1 cellular context compared by ENCODE assay signal in genomic region chr6:42075159-42075838, GRCh38.
TF ChIP-seq lines count a peak whose summit lies in the region.

No MANE protein-coding gene starts in this region.

TF ChIP-seq in HepG2, 621 proteins besides CTCF, POLR2A, EP300 and RAD21 (continued from another document and continues in another):
- no peak for TF ChIP-seq PRDM10 (CRISPR knock-in tag; IDR thresholded peaks at IDR 0.05; ENCODE audit: low read depth)
- TF ChIP-seq ZNF20 (CRISPR knock-in tag; IDR thresholded peaks at IDR 0.05): no peak
- TF ChIP-seq, protein P1, sequence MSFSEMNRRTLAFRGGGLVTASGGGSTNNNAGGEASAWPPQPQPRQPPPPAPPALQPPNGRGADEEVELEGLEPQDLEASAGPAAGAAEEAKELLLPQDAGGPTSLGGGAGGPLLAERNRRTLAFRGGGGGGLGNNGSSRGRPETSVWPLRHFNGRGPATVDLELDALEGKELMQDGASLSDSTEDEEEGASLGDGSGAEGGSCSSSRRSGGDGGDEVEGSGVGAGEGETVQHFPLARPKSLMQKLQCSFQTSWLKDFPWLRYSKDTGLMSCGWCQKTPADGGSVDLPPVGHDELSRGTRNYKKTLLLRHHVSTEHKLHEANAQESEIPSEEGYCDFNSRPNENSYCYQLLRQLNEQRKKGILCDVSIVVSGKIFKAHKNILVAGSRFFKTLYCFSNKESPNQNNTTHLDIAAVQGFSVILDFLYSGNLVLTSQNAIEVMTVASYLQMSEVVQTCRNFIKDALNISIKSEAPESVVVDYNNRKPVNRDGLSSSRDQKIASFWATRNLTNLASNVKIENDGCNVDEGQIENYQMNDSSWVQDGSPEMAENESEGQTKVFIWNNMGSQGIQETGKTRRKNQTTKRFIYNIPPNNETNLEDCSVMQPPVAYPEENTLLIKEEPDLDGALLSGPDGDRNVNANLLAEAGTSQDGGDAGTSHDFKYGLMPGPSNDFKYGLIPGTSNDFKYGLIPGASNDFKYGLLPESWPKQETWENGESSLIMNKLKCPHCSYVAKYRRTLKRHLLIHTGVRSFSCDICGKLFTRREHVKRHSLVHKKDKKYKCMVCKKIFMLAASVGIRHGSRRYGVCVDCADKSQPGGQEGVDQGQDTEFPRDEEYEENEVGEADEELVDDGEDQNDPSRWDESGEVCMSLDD (CRISPR knock-in tag; IDR thresholded peaks at IDR 0.05; ENCODE audit: borderline replicate concordance): no peak
- TF ChIP-seq MAFG (CRISPR knock-in tag; IDR thresholded peaks at IDR 0.05): no peak
- TF ChIP-seq, protein P2, sequence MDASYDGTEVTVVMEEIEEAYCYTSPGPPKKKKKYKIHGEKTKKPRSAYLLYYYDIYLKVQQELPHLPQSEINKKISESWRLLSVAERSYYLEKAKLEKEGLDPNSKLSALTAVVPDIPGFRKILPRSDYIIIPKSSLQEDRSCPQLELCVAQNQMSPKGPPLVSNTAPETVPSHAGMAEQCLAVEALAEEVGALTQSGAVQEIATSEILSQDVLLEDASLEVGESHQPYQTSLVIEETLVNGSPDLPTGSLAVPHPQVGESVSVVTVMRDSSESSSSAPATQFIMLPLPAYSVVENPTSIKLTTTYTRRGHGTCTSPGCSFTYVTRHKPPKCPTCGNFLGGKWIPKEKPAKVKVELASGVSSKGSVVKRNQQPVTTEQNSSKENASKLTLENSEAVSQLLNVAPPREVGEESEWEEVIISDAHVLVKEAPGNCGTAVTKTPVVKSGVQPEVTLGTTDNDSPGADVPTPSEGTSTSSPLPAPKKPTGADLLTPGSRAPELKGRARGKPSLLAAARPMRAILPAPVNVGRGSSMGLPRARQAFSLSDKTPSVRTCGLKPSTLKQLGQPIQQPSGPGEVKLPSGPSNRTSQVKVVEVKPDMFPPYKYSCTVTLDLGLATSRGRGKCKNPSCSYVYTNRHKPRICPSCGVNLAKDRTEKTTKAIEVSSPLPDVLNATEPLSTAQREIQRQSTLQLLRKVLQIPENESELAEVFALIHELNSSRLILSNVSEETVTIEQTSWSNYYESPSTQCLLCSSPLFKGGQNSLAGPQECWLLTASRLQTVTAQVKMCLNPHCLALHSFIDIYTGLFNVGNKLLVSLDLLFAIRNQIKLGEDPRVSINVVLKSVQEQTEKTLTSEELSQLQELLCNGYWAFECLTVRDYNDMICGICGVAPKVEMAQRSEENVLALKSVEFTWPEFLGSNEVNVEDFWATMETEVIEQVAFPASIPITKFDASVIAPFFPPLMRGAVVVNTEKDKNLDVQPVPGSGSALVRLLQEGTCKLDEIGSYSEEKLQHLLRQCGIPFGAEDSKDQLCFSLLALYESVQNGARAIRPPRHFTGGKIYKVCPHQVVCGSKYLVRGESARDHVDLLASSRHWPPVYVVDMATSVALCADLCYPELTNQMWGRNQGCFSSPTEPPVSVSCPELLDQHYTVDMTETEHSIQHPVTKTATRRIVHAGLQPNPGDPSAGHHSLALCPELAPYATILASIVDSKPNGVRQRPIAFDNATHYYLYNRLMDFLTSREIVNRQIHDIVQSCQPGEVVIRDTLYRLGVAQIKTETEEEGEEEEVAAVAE (CRISPR knock-in tag; IDR thresholded peaks at IDR 0.05; ENCODE audit: borderline replicate concordance): peak; percentile 54; the same call in 1 of the 2 replicates
- TF ChIP-seq ZNF446 (CRISPR knock-in tag; IDR thresholded peaks at IDR 0.05): no peak
- no peak for TF ChIP-seq ZNF660 (CRISPR knock-in tag; IDR thresholded peaks at IDR 0.05; ENCODE audit: borderline replicate concordance, low read depth)
- no peak for TF ChIP-seq HIVEP1 (CRISPR knock-in tag; IDR thresholded peaks at IDR 0.05)
- TF ChIP-seq ZNF713 (CRISPR knock-in tag; IDR thresholded peaks at IDR 0.05): no peak
- no peak for TF ChIP-seq CBX1 (IDR thresholded peaks at IDR 0.05; ENCODE audit: low read depth)
- no peak for TF ChIP-seq NFIC (IDR thresholded peaks at IDR 0.05; ENCODE audit: low read length)
- no peak for TF ChIP-seq NR1H2 (CRISPR knock-in tag; IDR thresholded peaks at IDR 0.05; ENCODE audit: borderline replicate concordance, low read depth)
- TF ChIP-seq ZNF788 (CRISPR knock-in tag; IDR thresholded peaks at IDR 0.05; ENCODE audit: borderline replicate concordance): peak; percentile 59; the same call in 1 of the 2 replicates
- no peak for TF ChIP-seq ZNF703 (CRISPR knock-in tag; IDR thresholded peaks at IDR 0.05; ENCODE audit: borderline replicate concordance)
- TF ChIP-seq GTF3A (CRISPR knock-in tag; conservative IDR thresholded peaks at IDR 0.05): no peak
- TF ChIP-seq RBM39 (IDR thresholded peaks at IDR 0.05; ENCODE audit: low read depth, low read length, poor library complexity, severe bottlenecking): no peak
- TF ChIP-seq, protein P3, sequence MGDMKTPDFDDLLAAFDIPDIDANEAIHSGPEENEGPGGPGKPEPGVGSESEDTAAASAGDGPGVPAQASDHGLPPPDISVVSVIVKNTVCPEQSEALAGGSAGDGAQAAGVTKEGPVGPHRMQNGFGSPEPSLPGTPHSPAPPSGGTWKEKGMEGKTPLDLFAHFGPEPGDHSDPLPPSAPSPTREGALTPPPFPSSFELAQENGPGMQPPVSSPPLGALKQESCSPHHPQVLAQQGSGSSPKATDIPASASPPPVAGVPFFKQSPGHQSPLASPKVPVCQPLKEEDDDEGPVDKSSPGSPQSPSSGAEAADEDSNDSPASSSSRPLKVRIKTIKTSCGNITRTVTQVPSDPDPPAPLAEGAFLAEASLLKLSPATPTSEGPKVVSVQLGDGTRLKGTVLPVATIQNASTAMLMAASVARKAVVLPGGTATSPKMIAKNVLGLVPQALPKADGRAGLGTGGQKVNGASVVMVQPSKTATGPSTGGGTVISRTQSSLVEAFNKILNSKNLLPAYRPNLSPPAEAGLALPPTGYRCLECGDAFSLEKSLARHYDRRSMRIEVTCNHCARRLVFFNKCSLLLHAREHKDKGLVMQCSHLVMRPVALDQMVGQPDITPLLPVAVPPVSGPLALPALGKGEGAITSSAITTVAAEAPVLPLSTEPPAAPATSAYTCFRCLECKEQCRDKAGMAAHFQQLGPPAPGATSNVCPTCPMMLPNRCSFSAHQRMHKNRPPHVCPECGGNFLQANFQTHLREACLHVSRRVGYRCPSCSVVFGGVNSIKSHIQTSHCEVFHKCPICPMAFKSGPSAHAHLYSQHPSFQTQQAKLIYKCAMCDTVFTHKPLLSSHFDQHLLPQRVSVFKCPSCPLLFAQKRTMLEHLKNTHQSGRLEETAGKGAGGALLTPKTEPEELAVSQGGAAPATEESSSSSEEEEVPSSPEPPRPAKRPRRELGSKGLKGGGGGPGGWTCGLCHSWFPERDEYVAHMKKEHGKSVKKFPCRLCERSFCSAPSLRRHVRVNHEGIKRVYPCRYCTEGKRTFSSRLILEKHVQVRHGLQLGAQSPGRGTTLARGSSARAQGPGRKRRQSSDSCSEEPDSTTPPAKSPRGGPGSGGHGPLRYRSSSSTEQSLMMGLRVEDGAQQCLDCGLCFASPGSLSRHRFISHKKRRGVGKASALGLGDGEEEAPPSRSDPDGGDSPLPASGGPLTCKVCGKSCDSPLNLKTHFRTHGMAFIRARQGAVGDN (CRISPR knock-in tag; IDR thresholded peaks at IDR 0.05): no peak
- TF ChIP-seq ZNF549 (CRISPR knock-in tag; IDR thresholded peaks at IDR 0.05): no peak
- TF ChIP-seq, protein P4, sequence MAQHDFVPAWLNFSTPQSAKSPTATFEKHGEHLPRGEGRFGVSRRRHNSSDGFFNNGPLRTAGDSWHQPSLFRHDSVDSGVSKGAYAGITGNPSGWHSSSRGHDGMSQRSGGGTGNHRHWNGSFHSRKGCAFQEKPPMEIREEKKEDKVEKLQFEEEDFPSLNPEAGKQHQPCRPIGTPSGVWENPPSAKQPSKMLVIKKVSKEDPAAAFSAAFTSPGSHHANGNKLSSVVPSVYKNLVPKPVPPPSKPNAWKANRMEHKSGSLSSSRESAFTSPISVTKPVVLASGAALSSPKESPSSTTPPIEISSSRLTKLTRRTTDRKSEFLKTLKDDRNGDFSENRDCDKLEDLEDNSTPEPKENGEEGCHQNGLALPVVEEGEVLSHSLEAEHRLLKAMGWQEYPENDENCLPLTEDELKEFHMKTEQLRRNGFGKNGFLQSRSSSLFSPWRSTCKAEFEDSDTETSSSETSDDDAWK (CRISPR knock-in tag; IDR thresholded peaks at IDR 0.05): no peak
- TF ChIP-seq ZNF3 (CRISPR knock-in tag; IDR thresholded peaks at IDR 0.05): peak; percentile 74
- no peak for TF ChIP-seq ZNF510 (CRISPR knock-in tag; IDR thresholded peaks at IDR 0.05; ENCODE audit: low read depth)
- no peak for TF ChIP-seq CC2D1A (CRISPR knock-in tag; IDR thresholded peaks at IDR 0.05)
- TF ChIP-seq TGIF2 (CRISPR knock-in tag; IDR thresholded peaks at IDR 0.05): no peak
- no peak for TF ChIP-seq ZBTB37 (CRISPR knock-in tag; IDR thresholded peaks at IDR 0.05)
- no peak for TF ChIP-seq KLF16 (CRISPR knock-in tag; IDR thresholded peaks at IDR 0.05)
- TF ChIP-seq SMC3 (IDR thresholded peaks at IDR 0.05; ENCODE audit: low read length): peak; percentile 100
- no peak for TF ChIP-seq DR1 (CRISPR knock-in tag; IDR thresholded peaks at IDR 0.05)
- TF ChIP-seq ZNF143 (CRISPR knock-in tag; IDR thresholded peaks at IDR 0.05): no peak
- TF ChIP-seq CAMTA2 (CRISPR knock-in tag; IDR thresholded peaks at IDR 0.05; ENCODE audit: borderline replicate concordance): no peak
- TF ChIP-seq HDAC1 (CRISPR knock-in tag; IDR thresholded peaks at IDR 0.05): no peak
- TF ChIP-seq LCORL (IDR thresholded peaks at IDR 0.05): no peak
- no peak for TF ChIP-seq LCORL (CRISPR knock-in tag; IDR thresholded peaks at IDR 0.05)
- TF ChIP-seq RFXAP (CRISPR knock-in tag; IDR thresholded peaks at IDR 0.05; ENCODE audit: borderline replicate concordance): no peak
- TF ChIP-seq ZNF18 (CRISPR knock-in tag; IDR thresholded peaks at IDR 0.05; ENCODE audit: insufficient replicate concordance): no peak
- no peak for TF ChIP-seq TEAD2 (CRISPR knock-in tag; IDR thresholded peaks at IDR 0.05)
- TF ChIP-seq ZNF652 (CRISPR knock-in tag; IDR thresholded peaks at IDR 0.05; ENCODE audit: borderline replicate concordance, low read depth): no peak
- TF ChIP-seq ATRX (CRISPR knock-in tag; IDR thresholded peaks at IDR 0.05; ENCODE audit: borderline replicate concordance): no peak
- no peak for TF ChIP-seq ZSCAN25 (CRISPR knock-in tag; IDR thresholded peaks at IDR 0.05)
- no peak for TF ChIP-seq KDM5A (IDR thresholded peaks at IDR 0.05; ENCODE audit: borderline replicate concordance, low read length)
- no peak for TF ChIP-seq GPN1 (CRISPR knock-in tag; IDR thresholded peaks at IDR 0.05; ENCODE audit: borderline replicate concordance)
- TF ChIP-seq HES4 (CRISPR knock-in tag; IDR thresholded peaks at IDR 0.05; ENCODE audit: borderline replicate concordance): no peak
- TF ChIP-seq, protein P5, sequence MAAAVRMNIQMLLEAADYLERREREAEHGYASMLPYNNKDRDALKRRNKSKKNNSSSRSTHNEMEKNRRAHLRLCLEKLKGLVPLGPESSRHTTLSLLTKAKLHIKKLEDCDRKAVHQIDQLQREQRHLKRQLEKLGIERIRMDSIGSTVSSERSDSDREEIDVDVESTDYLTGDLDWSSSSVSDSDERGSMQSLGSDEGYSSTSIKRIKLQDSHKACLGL (CRISPR knock-in tag; IDR thresholded peaks at IDR 0.05): no peak
- TF ChIP-seq, protein P6, sequence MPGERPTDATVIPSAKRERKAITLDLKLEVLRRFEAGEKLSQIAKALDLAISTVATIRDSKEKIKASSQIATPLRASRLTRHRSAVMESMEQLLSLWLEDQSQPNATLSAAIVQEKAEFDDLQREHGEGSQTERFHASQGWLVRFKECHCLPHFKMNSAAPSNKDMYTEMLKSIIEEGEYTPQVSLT (CRISPR knock-in tag; IDR thresholded peaks at IDR 0.05; ENCODE audit: borderline replicate concordance, low read depth): no peak
